In genomic region chr5:176654856-176655255, GRCh38 we compare ENCODE assay signal across 25 cellular contexts. TPM values are rescaled to one million over a fixed set of nuclear protein-coding genes. Genes with fewer than 3 reads are reported as not detected.
DNase-seq lines count a peak whose midpoint lies in the region; ATAC-seq and TF ChIP-seq lines count a peak whose summit lies in the region.
"Had no signal": no experiment of that assay in that cellular context is flagged by ENCODE, and none has a peak within 500 bp of the region (broad histone marks: within the 10 kb centered on the region; RNA-seq: fewer than 3 reads in every experiment).

No MANE protein-coding gene starts in this region.

- TF ChIP-seq CTCF in CD4-positive, alpha-beta T cell (IDR thresholded peaks at IDR 0.05), result no peak
- no peak for TF ChIP-seq CTCF in foreskin keratinocyte (conservative IDR thresholded peaks at IDR 0.05)
- TF ChIP-seq CTCF in PC-9 (conservative IDR thresholded peaks at IDR 0.05), result no peak

- H3K4me3 Mint-ChIP-seq in activated naive CD8-positive, alpha-beta T cell treated with anti-CD3 and anti-CD28 coated beads for 36 hours, result no peak overlapping the region
- H3K4me3 Mint-ChIP-seq in activated naive CD8-positive, alpha-beta T cell treated with anti-CD3 and anti-CD28 coated beads, Interleukin-2, amount 50 U/mL, for 24 hours, result no peak overlapping the region
- no peak overlapping the region for H3K4me3 Mint-ChIP-seq in CD4-positive, alpha-beta T cell
- peak overlapping the region; percentile 21 for H3K4me3 Mint-ChIP-seq in activated T-helper 17 cell treated with anti-CD3 and anti-CD28 coated beads, Interleukin-2, amount 50 U/mL, for 72 hours

- peaks cover 5% of the 10 kb centered on the region; the same call in 1 of the 2 replicates for H3F3A ChIP-seq in PC-9 (ENCODE audit: insufficient read depth, low read depth)

- peaks cover 5% of the 10 kb centered on the region for H3K27me3 Mint-ChIP-seq in activated naive CD8-positive, alpha-beta T cell treated with anti-CD3 and anti-CD28 coated beads for 36 hours
- peaks cover 2% of the 10 kb centered on the region for H3K27me3 Mint-ChIP-seq in activated naive CD8-positive, alpha-beta T cell treated with anti-CD3 and anti-CD28 coated beads, Interleukin-2, amount 50 U/mL, for 24 hours
- H3K27me3 Mint-ChIP-seq in CD4-positive, alpha-beta T cell, result no peaks in the 10 kb centered on the region
- no peaks in the 10 kb centered on the region for H3K27me3 Mint-ChIP-seq in activated T-helper 17 cell treated with anti-CD3 and anti-CD28 coated beads, Interleukin-2, amount 50 U/mL, for 72 hours

- no peaks in the 10 kb centered on the region for H3K9me2 ChIP-seq in PC-9 (ENCODE audit: insufficient read depth)

- no peak overlapping the region for H2AFZ ChIP-seq in PC-9

- H3K4me3 ChIP-seq in PC-9, result no peak overlapping the region
- H3K4me3 ChIP-seq: MG63, SJCRH30 had no signal

- no peaks in the 10 kb centered on the region for H3K9me3 ChIP-seq in CD4-positive, alpha-beta T cell (ENCODE audit: control insufficient read depth, low read length)
- H3K9me3 ChIP-seq in PC-9 (ENCODE audit: insufficient read depth, low read depth), result no peaks in the 10 kb centered on the region
- H3K9me3 ChIP-seq: MG63, SJCRH30 had no signal

- DNase-seq in activated naive CD8-positive, alpha-beta T cell treated with anti-CD3 and anti-CD28 coated beads for 36 hours, result peak; percentile 12
- DNase-seq in activated naive CD8-positive, alpha-beta T cell treated with anti-CD3 and anti-CD28 coated beads, Interleukin-2, amount 50 U/mL, for 24 hours, result no peak
- DNase-seq in CD4-positive, alpha-beta T cell, result no peak
- peak in 1 of 2 donors; percentile 30 for DNase-seq in foreskin keratinocyte
- DNase-seq in NCI-H1436 treated with DMSO at 0.1 percent for 48 hours (lab: John Stamatoyannopoulos, UW), result no peak
- DNase-seq in PC-9, result no peak
- no peak for DNase-seq in HK-2 (ENCODE audit: unreplicated experiment)
- DNase-seq: Calu3, DMS153, DND-41, KBM-7, MG63, NCI-H1105 treated with DMSO at 0.1 percent for 48 hours, NCI-H2029, NCI-H446, NCI-H524 treated with DMSO at 0.1 percent for 48 hours, NCI-H774, PC-3, SJCRH30 had no signal

- peaks cover 8% of the 10 kb centered on the region; the same call in 1 of the 2 replicates for H4K20me1 ChIP-seq in PC-9 (ENCODE audit: insufficient read depth)

- no peaks in the 10 kb centered on the region for H3K9me3 Mint-ChIP-seq in activated naive CD8-positive, alpha-beta T cell treated with anti-CD3 and anti-CD28 coated beads for 36 hours
- no peaks in the 10 kb centered on the region for H3K9me3 Mint-ChIP-seq in activated naive CD8-positive, alpha-beta T cell treated with anti-CD3 and anti-CD28 coated beads, Interleukin-2, amount 50 U/mL, for 24 hours
- no peaks in the 10 kb centered on the region for H3K9me3 Mint-ChIP-seq in CD4-positive, alpha-beta T cell
- H3K9me3 Mint-ChIP-seq in activated T-helper 17 cell treated with anti-CD3 and anti-CD28 coated beads, Interleukin-2, amount 50 U/mL, for 72 hours, result no peaks in the 10 kb centered on the region

- H3K27ac ChIP-seq in CD4-positive, alpha-beta T cell (ENCODE audit: low read depth, low read length), result no peak overlapping the region
- no peak overlapping the region for H3K27ac ChIP-seq in foreskin keratinocyte
- H3K27ac ChIP-seq in PC-9, result no peak overlapping the region
- H3K27ac ChIP-seq: C4-2B, SJCRH30 had no signal

- peaks cover 16% of the 10 kb centered on the region for H3K36me3 Mint-ChIP-seq in activated naive CD8-positive, alpha-beta T cell treated with anti-CD3 and anti-CD28 coated beads for 36 hours
- H3K36me3 Mint-ChIP-seq in activated naive CD8-positive, alpha-beta T cell treated with anti-CD3 and anti-CD28 coated beads, Interleukin-2, amount 50 U/mL, for 24 hours (ENCODE audit: low read depth), result peaks cover 6% of the 10 kb centered on the region
- peaks cover 26% of the 10 kb centered on the region for H3K36me3 Mint-ChIP-seq in CD4-positive, alpha-beta T cell (ENCODE audit: low read depth)
- peaks cover 37% of the 10 kb centered on the region for H3K36me3 Mint-ChIP-seq in activated T-helper 17 cell treated with anti-CD3 and anti-CD28 coated beads, Interleukin-2, amount 50 U/mL, for 72 hours (ENCODE audit: low read depth)

- H3K4me1 Mint-ChIP-seq in activated naive CD8-positive, alpha-beta T cell treated with anti-CD3 and anti-CD28 coated beads for 36 hours, result peaks cover 55% of the 10 kb centered on the region
- peaks cover 69% of the 10 kb centered on the region for H3K4me1 Mint-ChIP-seq in activated naive CD8-positive, alpha-beta T cell treated with anti-CD3 and anti-CD28 coated beads, Interleukin-2, amount 50 U/mL, for 24 hours
- H3K4me1 Mint-ChIP-seq in CD4-positive, alpha-beta T cell (ENCODE audit: low read depth), result peaks cover 56% of the 10 kb centered on the region
- peaks cover 42% of the 10 kb centered on the region for H3K4me1 Mint-ChIP-seq in activated T-helper 17 cell treated with anti-CD3 and anti-CD28 coated beads, Interleukin-2, amount 50 U/mL, for 72 hours

- intact Hi-C loops in CD4-positive, alpha-beta T cell (cut with DNase I, micrococcal nuclease), result loop anchor here in 1 of 2 experiments (5.0 kb wide), 2 partner anchors 238 to 928 kb away; partner anchors contain the start of gene CLTB
- intact Hi-C loops in PC-9 (cut with micrococcal nuclease; ENCODE audit: unreplicated experiment), result no loop called here

- CTCF ChIA-PET in CD4-positive, alpha-beta T cell (lab: Charles Lee), result interaction anchor here (0.6 kb wide), 1 partner anchor 125 kb away, joined by 3 read pairs; no protein-coding TSS in a partner anchor
- CTCF ChIA-PET in PC-9 (lab: Charles Lee), result no interaction called here

- no peak overlapping the region for H3K27ac Mint-ChIP-seq in activated naive CD8-positive, alpha-beta T cell treated with anti-CD3 and anti-CD28 coated beads for 36 hours
- no peak overlapping the region for H3K27ac Mint-ChIP-seq in activated naive CD8-positive, alpha-beta T cell treated with anti-CD3 and anti-CD28 coated beads, Interleukin-2, amount 50 U/mL, for 24 hours
- H3K27ac Mint-ChIP-seq in CD4-positive, alpha-beta T cell, result peak overlapping the region; percentile 48
- H3K27ac Mint-ChIP-seq in activated T-helper 17 cell treated with anti-CD3 and anti-CD28 coated beads, Interleukin-2, amount 50 U/mL, for 72 hours, result no peak overlapping the region

- no TSS peak for BruUV-seq in PC-9 (replicated peaks; lab: Mats Ljungman, UMichigan)

- no peak overlapping the region for H3K4me2 ChIP-seq in PC-9

- POLR2A ChIA-PET in CD4-positive, alpha-beta T cell (lab: Charles Lee), result no interaction called here
- POLR2A ChIA-PET in PC-9 (lab: Charles Lee; ENCODE audit: unreplicated experiment), result no interaction called here

- no peaks in the 10 kb centered on the region for H3K36me3 ChIP-seq in PC-9 (ENCODE audit: low read depth)
- H3K36me3 ChIP-seq: SJCRH30 had no signal

- H3K4me1 ChIP-seq in foreskin keratinocyte, result no peaks in the 10 kb centered on the region
- no peaks in the 10 kb centered on the region for H3K4me1 ChIP-seq in PC-9 (replicated peaks; ENCODE audit: insufficient read depth)
- H3K4me1 ChIP-seq: SJCRH30 had no signal

- no peak for ATAC-seq in activated naive CD8-positive, alpha-beta T cell treated with anti-CD3 and anti-CD28 coated beads, Interleukin-2, amount 50 U/mL, for 24 hours
- ATAC-seq in CD4-positive, alpha-beta T cell (ENCODE audit: poor library complexity), result peak; percentile 32
- no peak for ATAC-seq in activated T-helper 17 cell treated with anti-CD3 and anti-CD28 coated beads, Interleukin-2, amount 50 U/mL, for 72 hours (replicated peaks)
- ATAC-seq in foreskin keratinocyte, result peak; percentile 20
- ATAC-seq: PC-3, Right ventricle myocardium inferior had no signal

- no peaks in the 10 kb centered on the region for H3K27me3 ChIP-seq in CD4-positive, alpha-beta T cell (ENCODE audit: control insufficient read depth, insufficient read depth, low read length)
- H3K27me3 ChIP-seq in foreskin keratinocyte (no peaks in the 10 kb centered on the region), PC-9 (ENCODE audit: insufficient read depth, low read depth) (no peaks in the 10 kb centered on the region)
- H3K27me3 ChIP-seq: MG63, SJCRH30 had no signal

- H3K79me2 ChIP-seq in PC-9 (ENCODE audit: low read depth), result peaks cover 11% of the 10 kb centered on the region; the same call in 1 of the 2 replicates

RNA-seq across cellular contexts. Expression of gene TSPAN17, which starts 7.6 kb away (rescaled TPM):
- total RNA-seq in activated naive CD8-positive, alpha-beta T cell treated with anti-CD3 and anti-CD28 coated beads for 36 hours, result 10 to 100 TPM; 25.3 to 28.6 TPM
- total RNA-seq in CD4-positive, alpha-beta T cell, result 1 to 10 TPM; 7.8 to 7.9 TPM
- 10 to 100 TPM; 26.7 to 53.0 TPM for total RNA-seq in activated T-helper 17 cell treated with anti-CD3 and anti-CD28 coated beads, Interleukin-2, amount 50 U/mL, for 72 hours
- total RNA-seq in foreskin keratinocyte (62.5 and 72.1 TPM in 2 replicates), PC-9 (2021) (81.1 and 82.1 TPM in 2 replicates)
- 56.6 and 61.4 TPM in 2 replicates for polyA plus RNA-seq in foreskin keratinocyte

RNA-seq across cellular contexts. Expression of gene EIF4E1B, which starts 24.4 kb away (rescaled TPM):
- total RNA-seq in activated naive CD8-positive, alpha-beta T cell treated with anti-CD3 and anti-CD28 coated beads for 36 hours, result not detected
- not detected for total RNA-seq in CD4-positive, alpha-beta T cell
- total RNA-seq in activated T-helper 17 cell treated with anti-CD3 and anti-CD28 coated beads, Interleukin-2, amount 50 U/mL, for 72 hours, result not detected
- total RNA-seq in foreskin keratinocyte, result not detected in 2 replicates
- polyA plus RNA-seq in foreskin keratinocyte, result not detected in 2 replicates
- not detected in 2 replicates for total RNA-seq in PC-9 (2021)
- total RNA-seq: A673, Calu3, LHCN-M2, PC-3, Right ventricle myocardium inferior, RPMI7951, SJCRH30 had no signal

RNA-seq across cellular contexts. Expression of gene SNCB, which starts 24.5 kb away (rescaled TPM):
- under 1 TPM; 0.46 to 0.80 TPM for total RNA-seq in activated naive CD8-positive, alpha-beta T cell treated with anti-CD3 and anti-CD28 coated beads for 36 hours
- total RNA-seq in CD4-positive, alpha-beta T cell, result not detected
- not detected for total RNA-seq in activated T-helper 17 cell treated with anti-CD3 and anti-CD28 coated beads, Interleukin-2, amount 50 U/mL, for 72 hours
- total RNA-seq in foreskin keratinocyte (0.78 and 1.3 TPM in 2 replicates), PC-9 (2021) (not detected in 2 replicates)
- 1.8 and 3.1 TPM in 2 replicates for polyA plus RNA-seq in foreskin keratinocyte
- total RNA-seq: A673, Calu3, Right ventricle myocardium inferior, RPMI7951, SJCRH30 had no signal

RNA-seq across cellular contexts. Expression of gene GPRIN1, which starts 44.9 kb away (rescaled TPM):
- total RNA-seq in activated naive CD8-positive, alpha-beta T cell treated with anti-CD3 and anti-CD28 coated beads for 36 hours, result 1 to 10 TPM; 1.5 to 1.7 TPM
- total RNA-seq in CD4-positive, alpha-beta T cell, result under 1 TPM; 0.22 to 0.36 TPM
- 1 to 10 TPM; 4.8 to 8.9 TPM for total RNA-seq in activated T-helper 17 cell treated with anti-CD3 and anti-CD28 coated beads, Interleukin-2, amount 50 U/mL, for 72 hours
- total RNA-seq in foreskin keratinocyte (16.9 and 18.3 TPM in 2 replicates), PC-9 (2021) (7.2 and 11.0 TPM in 2 replicates)
- 11.1 and 11.4 TPM in 2 replicates for polyA plus RNA-seq in foreskin keratinocyte

Comparison
In these comparisons a context has a peak if more than half of its experiments do, and no peak if none do; other contexts are left out.
1. ATAC-seq: peak in CD4-positive, alpha-beta T cell (single experiment) and foreskin keratinocyte (single experiment); none in activated naive CD8-positive, alpha-beta T cell treated with anti-CD3 and anti-CD28 coated beads, Interleukin-2, amount 50 U/mL, for 24 hours (single experiment) and activated T-helper 17 cell treated with anti-CD3 and anti-CD28 coated beads, Interleukin-2, amount 50 U/mL, for 72 hours (single experiment).